21 cellular contexts compared by ENCODE assay signal in the genomic region with DNA sequence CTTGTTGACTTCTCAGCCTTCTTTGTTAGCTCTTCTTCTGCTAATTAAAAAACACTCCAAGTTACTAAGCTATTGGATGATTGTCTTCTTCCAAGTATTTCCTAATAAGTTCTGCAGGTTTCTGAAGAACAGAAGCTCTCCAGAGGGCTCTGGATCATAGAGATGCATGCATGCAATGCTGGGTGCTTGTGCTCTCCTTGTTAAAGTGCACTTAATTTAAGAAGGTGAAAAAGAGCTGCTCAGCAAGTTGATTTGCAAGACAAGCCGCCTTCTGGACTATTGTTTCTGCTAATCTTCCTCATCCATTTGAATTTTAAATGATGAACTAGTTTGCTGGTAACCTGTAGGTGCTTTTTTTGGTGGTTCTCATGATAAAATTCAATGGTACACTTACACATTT.
"Had no signal": no experiment of that assay in that cellular context is flagged by ENCODE, and none has a peak within 500 bp of the region (broad histone marks: within the 10 kb centered on the region; RNA-seq: fewer than 3 reads in every experiment).

No MANE protein-coding gene starts in this region.

- FAIRE-seq: endothelial cell of umbilical vein, keratinocyte had no signal

- H3K36me3 ChIP-seq: colonic mucosa, left ventricle myocardium inferior, ovary, vagina had no signal

- ATAC-seq: lower lobe of right lung; natural killer cell; right cardiac atrium; stimulated activated effector memory CD8-positive, alpha-beta T cell treated with anti-CD3 and anti-CD28 coated beads, Interleukin-12 subunit alpha, Interleukin-12 subunit beta, amount 100 ng/mL, for 72 hours; upper lobe of right lung had no signal

- DNase-seq: colonic mucosa; dermis blood vessel endothelial cell; foreskin melanocyte; head of caudate nucleus; immature natural killer cell; left ventricle myocardium inferior; lower lobe of right lung; natural killer cell; nucleus accumbens; ovary; right cardiac atrium; stimulated activated CD4-positive, alpha-beta T cell treated with anti-CD3 and anti-CD28 coated beads, Interleukin-2, amount 100 ng/mL, for 48 hours; stimulated activated CD8-positive, alpha-beta memory T cell treated with anti-CD3 and anti-CD28 coated beads, Interleukin-4, amount 100 ng/mL, for 48 hours; upper lobe of right lung had no signal

- H3K27ac ChIP-seq: colonic mucosa, hepatocyte, left ventricle myocardium inferior, lower lobe of right lung, ovary, tibial nerve, upper lobe of right lung, vagina had no signal

- H3K4me1 ChIP-seq: colonic mucosa, upper lobe of right lung had no signal

- H3K4me3 ChIP-seq: colonic mucosa, hepatocyte, left ventricle myocardium inferior, lower lobe of right lung, ovary, smooth muscle cell, tibial nerve, upper lobe of right lung, vagina had no signal

- H3K9me3 ChIP-seq: colonic mucosa, left ventricle myocardium inferior, lower lobe of right lung, ovary, tibial nerve, upper lobe of right lung, vagina had no signal

- H3K27me3 ChIP-seq: colonic mucosa, hepatocyte, ovary, tibial nerve, upper lobe of right lung, vagina had no signal
